Comparison of ENCODE assay signal across 1 cellular context in genomic region chr21:42049578-42050430, GRCh38.
TF ChIP-seq lines count a peak whose summit lies in the region.

No MANE protein-coding gene starts in this region.

TF ChIP-seq in H1, 55 proteins besides CTCF, POLR2A, EP300 and RAD21 (continued from another document):
- no peak for TF ChIP-seq HDAC2 (IDR thresholded peaks at IDR 0.05; ENCODE audit: borderline replicate concordance in 1 of 2, low read depth in 2 of 2, low read length in 2 of 2)
- TF ChIP-seq RBBP5 (IDR thresholded peaks at IDR 0.05; ENCODE audit: borderline replicate concordance, low read depth, low read length) = no peak
- no peak for TF ChIP-seq BRCA1 (IDR thresholded peaks at IDR 0.05; ENCODE audit: low read depth, low read length)
- no peak for TF ChIP-seq CHD2 (IDR thresholded peaks at IDR 0.05; ENCODE audit: low read length)
TF ChIP-seq in H1: peak in this region for 0.
